ENCODE assay signal across 21 cellular contexts in the genomic region with DNA sequence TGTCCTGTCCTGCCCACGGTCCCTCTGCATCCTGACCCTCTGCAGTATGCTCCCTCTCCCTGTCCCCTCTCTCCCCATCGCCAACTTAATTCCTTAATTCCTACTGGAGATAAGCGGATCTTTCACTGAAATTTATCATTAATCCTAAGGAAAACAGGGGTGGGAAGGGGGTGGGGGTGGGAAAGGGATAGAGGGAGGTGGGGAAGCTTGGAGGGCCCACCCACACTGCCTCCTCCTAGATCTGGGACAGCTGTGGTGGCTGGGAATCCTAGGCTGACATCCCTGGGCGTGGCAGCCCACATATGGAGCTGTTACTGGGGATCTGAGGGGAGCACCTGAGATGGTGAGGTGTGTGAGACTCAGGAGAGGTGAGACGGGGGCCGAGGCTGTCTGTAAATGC.
"Had no signal": no experiment of that assay in that cellular context is flagged by ENCODE, and none has a peak within 500 bp of the region (broad histone marks: within the 10 kb centered on the region; RNA-seq: fewer than 3 reads in every experiment).

No MANE protein-coding gene starts in this region.

- H3K27ac ChIP-seq: colonic mucosa, heart right ventricle, psoas muscle, right atrium auricular region had no signal

- DNase-seq: activated CD4-positive, alpha-beta memory T cell treated with anti-CD3 and anti-CD28 coated beads for 36 hours; activated CD4-positive, alpha-beta T cell treated with anti-CD3 and anti-CD28 coated beads for 48 hours; activated effector memory CD4-positive, alpha-beta T cell treated with Interleukin-2 at 50 U/mL for 16 hours; activated naive CD4-positive, alpha-beta T cell treated with anti-CD3 and anti-CD28 coated beads for 36 hours; activated naive CD8-positive, alpha-beta T cell treated with anti-CD3 and anti-CD28 coated beads, Interleukin-2, amount 10 ng/mL, durations not matched to agents 7 days and 5 days; activated T-cell treated with anti-CD3 and anti-CD28 coated beads, Interleukin-2, amount 50 U/mL, for 72 hours; amniotic stem cell; colonic mucosa; dorsolateral prefrontal cortex; effector memory CD8-positive, alpha-beta T cell; heart right ventricle; left colon; mesendoderm; psoas muscle; spleen; stimulated activated CD4-positive, alpha-beta T cell treated with anti-CD3 and anti-CD28 coated beads, Interleukin-4, amount 100 ng/mL, for 1 hour; stimulated activated naive CD4-positive, alpha-beta T cell; T-helper 17 cell had no signal

- H3K4me3 Mint-ChIP-seq: activated CD4-positive, alpha-beta memory T cell treated with anti-CD3 and anti-CD28 coated beads for 36 hours; activated naive CD4-positive, alpha-beta T cell treated with anti-CD3 and anti-CD28 coated beads for 36 hours; activated naive CD8-positive, alpha-beta T cell treated with anti-CD3 and anti-CD28 coated beads, Interleukin-2, amount 10 ng/mL, durations not matched to agents 7 days and 5 days; activated T-cell treated with anti-CD3 and anti-CD28 coated beads, Interleukin-2, amount 50 U/mL, for 72 hours; effector memory CD8-positive, alpha-beta T cell; T-helper 17 cell had no signal

- H3K27ac Mint-ChIP-seq: activated CD4-positive, alpha-beta memory T cell treated with anti-CD3 and anti-CD28 coated beads for 36 hours; activated naive CD4-positive, alpha-beta T cell treated with anti-CD3 and anti-CD28 coated beads for 36 hours; activated naive CD8-positive, alpha-beta T cell treated with anti-CD3 and anti-CD28 coated beads, Interleukin-2, amount 10 ng/mL, durations not matched to agents 7 days and 5 days; activated T-cell treated with anti-CD3 and anti-CD28 coated beads, Interleukin-2, amount 50 U/mL, for 72 hours; effector memory CD8-positive, alpha-beta T cell; T-helper 17 cell had no signal

- ATAC-seq: activated T-cell treated with anti-CD3 and anti-CD28 coated beads, Interleukin-2, amount 50 U/mL, for 72 hours; effector memory CD8-positive, alpha-beta T cell; heart right ventricle; left colon; mucosa of descending colon; pancreas; psoas muscle; T-helper 17 cell had no signal

- H3K9me3 Mint-ChIP-seq: activated CD4-positive, alpha-beta memory T cell treated with anti-CD3 and anti-CD28 coated beads for 36 hours; activated naive CD4-positive, alpha-beta T cell treated with anti-CD3 and anti-CD28 coated beads for 36 hours; activated naive CD8-positive, alpha-beta T cell treated with anti-CD3 and anti-CD28 coated beads, Interleukin-2, amount 10 ng/mL, durations not matched to agents 7 days and 5 days; activated T-cell treated with anti-CD3 and anti-CD28 coated beads, Interleukin-2, amount 50 U/mL, for 72 hours; effector memory CD8-positive, alpha-beta T cell had no signal

- H3K36me3 Mint-ChIP-seq: activated CD4-positive, alpha-beta memory T cell treated with anti-CD3 and anti-CD28 coated beads for 36 hours; activated naive CD8-positive, alpha-beta T cell treated with anti-CD3 and anti-CD28 coated beads, Interleukin-2, amount 10 ng/mL, durations not matched to agents 7 days and 5 days had no signal
